Comparison of ENCODE assay signal across 8 cellular contexts in the genomic region with DNA sequence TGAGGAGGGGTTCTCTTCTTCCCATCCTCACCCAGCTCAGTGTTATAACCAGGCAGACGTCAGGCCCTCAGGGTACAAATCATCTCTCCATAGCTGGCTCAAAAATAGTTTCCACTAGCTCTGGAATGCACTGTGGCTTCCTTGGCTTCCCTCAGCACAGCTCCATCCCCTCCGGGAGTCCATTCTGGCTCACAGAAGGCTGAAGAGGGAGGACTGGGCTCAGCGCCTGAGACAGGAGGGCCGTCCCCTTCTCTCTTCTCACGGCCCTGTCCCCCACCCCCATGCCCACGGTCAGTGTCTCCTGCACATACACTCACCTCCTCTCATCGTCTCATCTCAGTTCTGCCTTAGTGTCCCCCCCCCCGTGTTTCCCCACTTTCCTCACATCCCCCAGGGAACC. TPM values are rescaled to one million over a fixed set of nuclear protein-coding genes. Genes with fewer than 3 reads are reported as not detected.
DNase-seq lines count a peak whose midpoint lies in the region; ATAC-seq and TF ChIP-seq lines count a peak whose summit lies in the region.
"Had no signal": no experiment of that assay in that cellular context is flagged by ENCODE, and none has a peak within 500 bp of the region (broad histone marks: within the 10 kb centered on the region; RNA-seq: fewer than 3 reads in every experiment).

No MANE protein-coding gene starts in this region.

- peaks cover 17% of the 10 kb centered on the region for H3K4me1 ChIP-seq in NT2/D1 (ENCODE audit: insufficient read depth, insufficient read length)
- H3K4me1 ChIP-seq in mucosa of descending colon (ENCODE audit: low read depth): peaks cover 8% of the 10 kb centered on the region
- H3K4me1 ChIP-seq in upper lobe of right lung: peaks cover 22% of the 10 kb centered on the region

- no peak overlapping the region for H3K4me3 ChIP-seq in NT2/D1 (ENCODE audit: insufficient read length, low read depth)
- no peak overlapping the region for H3K4me3 ChIP-seq in mucosa of descending colon
- no peak overlapping the region for H3K4me3 ChIP-seq in upper lobe of right lung

- H3K27me3 ChIP-seq in NT2/D1 (ENCODE audit: insufficient read depth, insufficient read length) (no peaks in the 10 kb centered on the region), upper lobe of right lung (no peaks in the 10 kb centered on the region)

- H3K27ac ChIP-seq in upper lobe of right lung: peak overlapping the region; percentile 71
- H3K27ac ChIP-seq: HL-60 had no signal

- H3K9me3 ChIP-seq in NT2/D1 (ENCODE audit: insufficient read depth, low read length): no peaks in the 10 kb centered on the region
- no peaks in the 10 kb centered on the region for H3K9me3 ChIP-seq in mucosa of descending colon
- no peaks in the 10 kb centered on the region for H3K9me3 ChIP-seq in upper lobe of right lung

- TF ChIP-seq CTCF in mucosa of descending colon (IDR thresholded peaks at IDR 0.05) (no peak), upper lobe of right lung (IDR thresholded peaks at IDR 0.05) (no peak)

- peaks cover 56% of the 10 kb centered on the region for H3K36me3 ChIP-seq in NT2/D1 (ENCODE audit: insufficient read depth, insufficient read length, low read length)
- no peaks in the 10 kb centered on the region for H3K36me3 ChIP-seq in mucosa of descending colon (ENCODE audit: low read depth)
- H3K36me3 ChIP-seq in upper lobe of right lung: no peaks in the 10 kb centered on the region

- ATAC-seq in mucosa of descending colon (peak; percentile 40), upper lobe of right lung (peak; percentile 42), HG02884 (IDR thresholded peaks at IDR 0.05; ENCODE audit: unreplicated experiment) (no peak)

- no peak for DNase-seq in NT2/D1 (ENCODE audit: low read depth, low spot score)
- peak; percentile 83 for DNase-seq in epidermal melanocyte (ENCODE audit: insufficient read length, low spot score)
- DNase-seq in mucosa of descending colon: peak in 2 of 3 donors; percentile 34 to 44
- peak; percentile 58 for DNase-seq in upper lobe of right lung
- no peak for DNase-seq in DMS53 (lab: John Stamatoyannopoulos, UW)
- no peak for DNase-seq in SKM-1 (lab: John Stamatoyannopoulos, UW; ENCODE audit: unreplicated experiment)

- intact Hi-C loops in mucosa of descending colon (cut with DNase I, micrococcal nuclease): no loop called here
- intact Hi-C loops in upper lobe of right lung (cut with DNase I): no loop called here

- peak overlapping the region; percentile 57 for H3K9ac ChIP-seq in NT2/D1 (ENCODE audit: insufficient read length, low read depth)

RNA-seq across cellular contexts. Expression of a gene that starts 50.1 kb away (rescaled TPM):
- total RNA-seq in mucosa of descending colon (10 to 100 TPM; 22.6 to 25.7 (median 23.6) TPM), upper lobe of right lung (22.2 TPM)

Comparison
In these comparisons a context has a peak if more than half of its experiments do, and no peak if none do; other contexts are left out.
1. DNase-seq: peak in epidermal melanocyte (single experiment), mucosa of descending colon (2 of 3) and upper lobe of right lung (single experiment); none in NT2/D1 (single experiment), DMS53 (single experiment) and SKM-1 (single experiment).